ENCODE assay signal across 8 cellular contexts in the genomic region with DNA sequence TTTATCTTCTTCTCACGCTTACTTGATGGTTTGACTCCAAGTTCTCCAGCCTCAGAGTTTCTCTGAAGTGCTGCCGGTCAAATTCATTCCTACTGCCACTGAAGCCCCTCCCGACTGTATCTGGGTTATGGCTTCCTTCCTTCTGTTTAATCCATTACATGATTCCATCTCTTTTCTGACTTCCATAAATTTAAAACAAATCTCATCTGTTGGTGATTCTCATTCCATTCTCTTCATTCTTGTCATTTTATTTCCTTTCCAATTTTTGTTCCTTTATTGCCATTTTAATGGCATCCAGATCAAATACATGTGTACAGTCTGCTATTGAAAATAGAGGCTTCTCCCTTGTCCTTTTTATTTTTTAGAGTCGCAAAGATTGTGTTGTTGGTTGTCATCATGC.
"Had no signal": no experiment of that assay in that cellular context is flagged by ENCODE, and none has a peak within 500 bp of the region (broad histone marks: within the 10 kb centered on the region; RNA-seq: fewer than 3 reads in every experiment).

No MANE protein-coding gene starts in this region.

- DNase-seq: GOT3, H7, HFFc6, KBM-7 had no signal

- H3K36me3 Mint-ChIP-seq: IgD-negative memory B cell had no signal

- H3K9me3 Mint-ChIP-seq: IgD-negative memory B cell had no signal

- H3K9me3 ChIP-seq: HAP-1 had no signal

- H3K4me1 ChIP-seq: HAP-1 had no signal

- FAIRE-seq: HepG2 had no signal

- H3K4me3 ChIP-seq: HAP-1 had no signal

- H3K27ac Mint-ChIP-seq: HFFc6, IgD-negative memory B cell had no signal

- H3K27ac ChIP-seq: HL-60 had no signal

- H3K4me3 Mint-ChIP-seq: HFFc6, IgD-negative memory B cell had no signal

- H3K36me3 ChIP-seq: HAP-1 had no signal
